ENCODE assay signal across 31 cellular contexts in the genomic region with DNA sequence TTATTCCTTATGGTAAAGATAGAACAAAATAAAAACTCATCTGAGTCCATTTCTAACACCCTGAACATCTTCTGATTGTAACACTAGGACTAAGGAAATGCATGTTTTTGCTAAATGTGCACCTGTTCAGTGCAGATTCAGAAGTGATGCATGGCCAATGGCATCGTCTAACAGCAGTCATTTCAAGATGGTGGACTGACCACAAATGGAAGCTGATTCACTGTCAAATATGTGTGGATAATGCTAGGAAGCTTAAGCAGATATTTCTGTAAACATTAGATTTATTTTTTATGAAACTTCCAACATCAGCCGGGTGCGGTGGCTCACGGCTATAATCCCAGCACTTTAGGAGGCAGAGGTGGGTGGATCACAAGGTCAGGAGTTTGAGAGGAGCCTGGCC.
"Had no signal": no experiment of that assay in that cellular context is flagged by ENCODE, and none has a peak within 500 bp of the region (broad histone marks: within the 10 kb centered on the region; RNA-seq: fewer than 3 reads in every experiment).

No MANE protein-coding gene starts in this region.

- ATAC-seq: activated CD4-positive, alpha-beta T cell treated with anti-CD3 and anti-CD28 coated beads for 36 hours; activated CD8-positive, alpha-beta memory T cell treated with anti-CD3 and anti-CD28 coated beads, Interleukin-2, amount 10 ng/mL, durations not matched to agents 7 days and 5 days; activated CD8-positive, alpha-beta T cell treated with anti-CD3 and anti-CD28 coated beads, Interleukin-2, amount 10 ng/mL, durations not matched to agents 7 days and 5 days; activated naive CD4-positive, alpha-beta T cell treated with anti-CD3 and anti-CD28 coated beads, Interleukin-2, amount 50 U/mL, for 72 hours; body of pancreas; effector memory CD8-positive, alpha-beta T cell; foreskin keratinocyte; gastrocnemius medialis; heart left ventricle had no signal

- DNase-seq: activated CD4-positive, alpha-beta memory T cell treated with anti-CD3 and anti-CD28 coated beads for 36 hours; activated CD4-positive, alpha-beta T cell treated with anti-CD3 and anti-CD28 coated beads for 36 hours; activated CD4-positive, alpha-beta T cell treated with anti-CD3 and anti-CD28 coated beads, Interleukin-2, amount 10 ng/mL, durations not matched to agents 24 days and 14 days; activated CD4-positive, CD25-positive, alpha-beta regulatory T cell; activated CD4-positive, CD25-positive, alpha-beta regulatory T cell treated with anti-CD3 and anti-CD28 coated beads, Interleukin-2, amount 50 U/mL, for 72 hours; activated CD8-positive, alpha-beta memory T cell treated with anti-CD3 and anti-CD28 coated beads, Interleukin-2, amount 10 ng/mL, durations not matched to agents 7 days and 5 days; activated CD8-positive, alpha-beta memory T cell treated with anti-CD3 and anti-CD28 coated beads, Interleukin-2, amount 50 U/mL, for 4 hours; activated CD8-positive, alpha-beta T cell treated with anti-CD3 and anti-CD28 coated beads, Interleukin-2, amount 10 ng/mL, durations not matched to agents 7 days and 5 days; activated effector memory CD4-positive, alpha-beta T cell treated with anti-CD3 and anti-CD28 coated beads, Interleukin-2, amount 50 U/mL, for 16 hours; activated naive CD4-positive, alpha-beta T cell treated with anti-CD3 and anti-CD28 coated beads for 36 hours; activated naive CD8-positive, alpha-beta T cell treated with anti-CD3 and anti-CD28 coated beads, Interleukin-2, amount 10 ng/mL, durations not matched to agents 7 days and 5 days; activated T-cell treated with anti-CD3 and anti-CD28 coated beads, Interleukin-2, amount 50 U/mL, for 1 hour; activated T-cell treated with anti-CD3 and anti-CD28 coated beads, Interleukin-2, amount 50 U/mL, for 48 hours; amniotic stem cell; anterior cingulate cortex; body of pancreas; caudate nucleus; cortex of kidney; dermis blood vessel endothelial cell; effector CD4-positive, alpha-beta T cell; effector memory CD8-positive, alpha-beta T cell; erythroblast; foreskin keratinocyte; gastrocnemius medialis; glutamatergic neuron; heart left ventricle; T-helper 2 cell had no signal

- H3K36me3 ChIP-seq: esophagus muscularis mucosa, gastrocnemius medialis, heart left ventricle had no signal

- H3K27ac ChIP-seq: body of pancreas, esophagus muscularis mucosa, foreskin keratinocyte, gastrocnemius medialis, heart left ventricle had no signal

- H3K4me1 Mint-ChIP-seq: activated CD4-positive, alpha-beta T cell treated with anti-CD3 and anti-CD28 coated beads for 36 hours; activated CD4-positive, alpha-beta T cell treated with anti-CD3 and anti-CD28 coated beads, Interleukin-2, amount 10 ng/mL, durations not matched to agents 24 days and 14 days; activated CD8-positive, alpha-beta memory T cell treated with anti-CD3 and anti-CD28 coated beads, Interleukin-2, amount 10 ng/mL, durations not matched to agents 7 days and 5 days; activated naive CD8-positive, alpha-beta T cell treated with anti-CD3 and anti-CD28 coated beads, Interleukin-2, amount 10 ng/mL, durations not matched to agents 7 days and 5 days had no signal

- H3K4me3 ChIP-seq: body of pancreas, esophagus muscularis mucosa, gastrocnemius medialis, heart left ventricle had no signal

- H3K36me3 Mint-ChIP-seq: activated CD4-positive, alpha-beta memory T cell treated with anti-CD3 and anti-CD28 coated beads for 36 hours; activated CD8-positive, alpha-beta memory T cell treated with anti-CD3 and anti-CD28 coated beads, Interleukin-2, amount 10 ng/mL, durations not matched to agents 7 days and 5 days; activated naive CD4-positive, alpha-beta T cell treated with anti-CD3 and anti-CD28 coated beads, Interleukin-2, amount 50 U/mL, for 72 hours; activated naive CD8-positive, alpha-beta T cell treated with anti-CD3 and anti-CD28 coated beads, Interleukin-2, amount 10 ng/mL, durations not matched to agents 7 days and 5 days had no signal

- H3K27me3 Mint-ChIP-seq: activated CD4-positive, alpha-beta memory T cell treated with anti-CD3 and anti-CD28 coated beads for 36 hours; activated CD4-positive, alpha-beta T cell treated with anti-CD3 and anti-CD28 coated beads for 36 hours; activated CD4-positive, alpha-beta T cell treated with anti-CD3 and anti-CD28 coated beads, Interleukin-2, amount 10 ng/mL, durations not matched to agents 24 days and 14 days; activated CD8-positive, alpha-beta memory T cell treated with anti-CD3 and anti-CD28 coated beads, Interleukin-2, amount 10 ng/mL, durations not matched to agents 7 days and 5 days; activated naive CD8-positive, alpha-beta T cell treated with anti-CD3 and anti-CD28 coated beads, Interleukin-2, amount 10 ng/mL, durations not matched to agents 7 days and 5 days; effector memory CD8-positive, alpha-beta T cell had no signal

- H3K27me3 ChIP-seq: body of pancreas, esophagus muscularis mucosa, foreskin keratinocyte, gastrocnemius medialis, heart left ventricle had no signal

- H3K27ac Mint-ChIP-seq: activated CD4-positive, alpha-beta memory T cell treated with anti-CD3 and anti-CD28 coated beads for 36 hours; activated CD4-positive, alpha-beta T cell treated with anti-CD3 and anti-CD28 coated beads for 36 hours; activated CD4-positive, alpha-beta T cell treated with anti-CD3 and anti-CD28 coated beads, Interleukin-2, amount 10 ng/mL, durations not matched to agents 24 days and 14 days; activated CD8-positive, alpha-beta memory T cell treated with anti-CD3 and anti-CD28 coated beads, Interleukin-2, amount 10 ng/mL, durations not matched to agents 7 days and 5 days; activated CD8-positive, alpha-beta T cell treated with anti-CD3 and anti-CD28 coated beads, Interleukin-2, amount 10 ng/mL, durations not matched to agents 7 days and 5 days; activated naive CD4-positive, alpha-beta T cell treated with anti-CD3 and anti-CD28 coated beads for 36 hours; activated naive CD4-positive, alpha-beta T cell treated with anti-CD3 and anti-CD28 coated beads, Interleukin-2, amount 50 U/mL, for 72 hours; activated naive CD8-positive, alpha-beta T cell treated with anti-CD3 and anti-CD28 coated beads, Interleukin-2, amount 10 ng/mL, durations not matched to agents 7 days and 5 days; activated T-helper 1 cell treated with anti-CD3 and anti-CD28 coated beads, Interleukin-12 subunit alpha, Interleukin-12 subunit beta, Interleukin-2, Interleukin-4 antibody, amounts not matched to agents 30 ng/mL and 10 ng/mL and 1 ng/mL, durations not matched to agents 14 hours and 24 hours and 36 hours; activated T-helper 2 cell treated with anti-CD3 and anti-CD28 coated beads, Interferon-gamma antibody, Interleukin-2, Interleukin-4, amounts not matched to agents 10 μg/mL and 5 μg/mL and 100 μg/mL, durations not matched to agents 14 hours and 24 hours and 36 hours; effector memory CD8-positive, alpha-beta T cell had no signal

- H3K9me3 Mint-ChIP-seq: activated CD4-positive, alpha-beta memory T cell treated with anti-CD3 and anti-CD28 coated beads for 36 hours; activated CD4-positive, alpha-beta T cell treated with anti-CD3 and anti-CD28 coated beads, Interleukin-2, amount 10 ng/mL, durations not matched to agents 24 days and 14 days; activated naive CD4-positive, alpha-beta T cell treated with anti-CD3 and anti-CD28 coated beads for 36 hours; activated naive CD8-positive, alpha-beta T cell treated with anti-CD3 and anti-CD28 coated beads, Interleukin-2, amount 10 ng/mL, durations not matched to agents 7 days and 5 days; activated T-helper 1 cell treated with anti-CD3 and anti-CD28 coated beads, Interleukin-12 subunit alpha, Interleukin-12 subunit beta, Interleukin-2, Interleukin-4 antibody, amounts not matched to agents 30 ng/mL and 10 ng/mL and 1 ng/mL, durations not matched to agents 14 hours and 24 hours and 36 hours; activated T-helper 2 cell treated with anti-CD3 and anti-CD28 coated beads, Interferon-gamma antibody, Interleukin-2, Interleukin-4, amounts not matched to agents 10 μg/mL and 5 μg/mL and 100 μg/mL, durations not matched to agents 14 hours and 24 hours and 36 hours had no signal

- H3K9me3 ChIP-seq: body of pancreas, esophagus muscularis mucosa, gastrocnemius medialis, heart left ventricle had no signal

- H3K4me1 ChIP-seq: body of pancreas, esophagus muscularis mucosa, foreskin keratinocyte, gastrocnemius medialis, heart left ventricle had no signal

- H3K4me3 Mint-ChIP-seq: activated CD4-positive, alpha-beta memory T cell treated with anti-CD3 and anti-CD28 coated beads for 36 hours; activated CD4-positive, alpha-beta T cell treated with anti-CD3 and anti-CD28 coated beads for 36 hours; activated CD4-positive, alpha-beta T cell treated with anti-CD3 and anti-CD28 coated beads, Interleukin-2, amount 10 ng/mL, durations not matched to agents 24 days and 14 days; activated CD8-positive, alpha-beta memory T cell treated with anti-CD3 and anti-CD28 coated beads, Interleukin-2, amount 10 ng/mL, durations not matched to agents 7 days and 5 days; activated CD8-positive, alpha-beta T cell treated with anti-CD3 and anti-CD28 coated beads, Interleukin-2, amount 10 ng/mL, durations not matched to agents 7 days and 5 days; activated naive CD4-positive, alpha-beta T cell treated with anti-CD3 and anti-CD28 coated beads for 36 hours; activated naive CD8-positive, alpha-beta T cell treated with anti-CD3 and anti-CD28 coated beads, Interleukin-2, amount 10 ng/mL, durations not matched to agents 7 days and 5 days; activated T-helper 1 cell treated with anti-CD3 and anti-CD28 coated beads, Interleukin-12 subunit alpha, Interleukin-12 subunit beta, Interleukin-2, Interleukin-4 antibody, amounts not matched to agents 30 ng/mL and 10 ng/mL and 1 ng/mL, durations not matched to agents 14 hours and 24 hours and 36 hours; effector memory CD8-positive, alpha-beta T cell had no signal
